29 cellular contexts compared by ENCODE assay signal in the genomic region with DNA sequence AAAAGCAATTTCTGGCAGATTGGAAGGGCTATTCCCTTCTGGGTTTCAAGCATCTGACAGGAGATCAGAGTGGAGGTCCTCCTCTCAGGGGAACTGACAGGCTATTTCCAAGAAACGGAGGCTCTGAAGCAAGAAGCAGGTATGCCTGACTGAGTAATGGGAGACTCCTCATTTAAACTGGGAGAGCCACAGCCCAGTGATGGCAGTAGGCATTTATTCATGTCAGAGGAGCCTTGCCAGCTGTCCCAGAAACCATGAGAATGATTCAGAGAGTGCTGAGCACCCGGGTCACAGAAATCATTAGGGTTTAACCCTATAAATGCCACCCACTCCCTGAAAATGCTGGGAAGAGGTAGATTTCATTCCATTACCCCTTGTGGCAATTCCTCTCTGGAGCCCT.
"Had no signal": no experiment of that assay in that cellular context is flagged by ENCODE, and none has a peak within 500 bp of the region (broad histone marks: within the 10 kb centered on the region; RNA-seq: fewer than 3 reads in every experiment).

No MANE protein-coding gene starts in this region.

- H3K27ac ChIP-seq: adrenal gland, coronary artery, esophagus squamous epithelium, gastrocnemius medialis, neutrophil, pancreas, psoas muscle, skin epidermis, stomach, suprapubic skin, tibial nerve had no signal

- FAIRE-seq: astrocyte, pancreas had no signal

- ATAC-seq: activated T-helper 17 cell treated with anti-CD3 and anti-CD28 coated beads, Interleukin-2, amount 50 U/mL, for 72 hours; gastrocnemius medialis; left cardiac atrium; natural killer cell treated with Interleukin-12 subunit alpha and Interleukin-12 subunit beta and Interleukin-15 and Interleukin-18, amount 100 ng/mL, for 72 hours; pancreas; psoas muscle; right cardiac atrium; stimulated activated effector memory CD8-positive, alpha-beta T cell treated with anti-CD3 and anti-CD28 coated beads, Interleukin-12 subunit alpha, Interleukin-12 subunit beta, amount 100 ng/mL, for 72 hours; WTC11 had no signal

- H3K36me3 ChIP-seq: adrenal gland, esophagus squamous epithelium, gastrocnemius medialis, neutrophil, pancreas, stomach, suprapubic skin, tibial nerve had no signal

- H3K9me3 ChIP-seq: adrenal gland, esophagus squamous epithelium, gastrocnemius medialis, pancreas, psoas muscle, suprapubic skin, tibial nerve had no signal

- H3K27me3 ChIP-seq: adrenal gland, esophagus squamous epithelium, gastrocnemius medialis, neutrophil, pancreas, stomach, suprapubic skin, tibial nerve had no signal

- H3K4me3 ChIP-seq: adrenal gland, coronary artery, esophagus squamous epithelium, gastrocnemius medialis, pancreas, psoas muscle, skin epidermis, stomach, suprapubic skin, tibial nerve had no signal

- DNase-seq: activated CD8-positive, alpha-beta memory T cell treated with anti-CD3 and anti-CD28 coated beads for 24 hours; activated CD8-positive, alpha-beta memory T cell treated with anti-CD3 and anti-CD28 coated beads, Interleukin-2, amount 50 U/mL, for 4 hours; activated T-cell treated with anti-CD3 and anti-CD28 coated beads, Interleukin-2, amount 50 U/mL, for 24 hours; adrenal gland; cerebellar nuclear complex; endodermal cell; esophagus squamous epithelium; gastrocnemius medialis; head of caudate nucleus; hypothalamus; islet precursor cell; left cardiac atrium; midbrain; pancreas; psoas muscle; right cardiac atrium; stimulated activated CD4-positive, alpha-beta T cell treated with anti-CD3 and anti-CD28 coated beads, Interleukin-1b, Interleukin-23, amount 100 ng/mL, for 48 hours; stomach; T1000 had no signal

- H3K4me1 ChIP-seq: adrenal gland, esophagus squamous epithelium, gastrocnemius medialis, pancreas, psoas muscle, stomach, suprapubic skin, tibial nerve had no signal
